Comparison of ENCODE assay signal across 11 cellular contexts in genomic region chr4:40871695-40872250, GRCh38.
"Had no signal": no experiment of that assay in that cellular context is flagged by ENCODE, and none has a peak within 500 bp of the region (broad histone marks: within the 10 kb centered on the region; RNA-seq: fewer than 3 reads in every experiment).

No MANE protein-coding gene starts in this region.

- DNase-seq: GM23248, GOT3, H7, H9, HCEC 1CT, HFFc6 had no signal

- FAIRE-seq: H1, H54 had no signal

- H3K4me3 ChIP-seq: GM23248, GM23338, HAP-1 had no signal

- H3K9ac ChIP-seq: GM23248 had no signal

- H3K4me2 ChIP-seq: GM23338 had no signal

- H3K9me3 Mint-ChIP-seq: GM23338, H9, HFFc6 had no signal

- H2AFZ ChIP-seq: GM23248, GM23338 had no signal

- H3K4me3 Mint-ChIP-seq: GM23338, H9, HFFc6 had no signal

- ATAC-seq: GM23338, HCT116 had no signal

- H3K4me1 ChIP-seq: HAP-1 had no signal

- H3K36me3 ChIP-seq: HAP-1 had no signal

- H3K27ac ChIP-seq: GM23248 had no signal

- H3K27ac Mint-ChIP-seq: GM23338, H9, HFFc6 had no signal

- H3K9me3 ChIP-seq: HAP-1 had no signal
